Comparison of ENCODE assay signal across 8 cellular contexts in genomic region chr14:77376771-77377501, GRCh38. TPM values are rescaled to one million over a fixed set of nuclear protein-coding genes. Genes with fewer than 3 reads are reported as not detected.
DNase-seq lines count a peak whose midpoint lies in the region; TF ChIP-seq lines count a peak whose summit lies in the region.

TSS of gene SAMD15 (plus strand) at chr14:77377379. CDS start at chr14:77377419, 40 bp downstream.
A gene with protein sequence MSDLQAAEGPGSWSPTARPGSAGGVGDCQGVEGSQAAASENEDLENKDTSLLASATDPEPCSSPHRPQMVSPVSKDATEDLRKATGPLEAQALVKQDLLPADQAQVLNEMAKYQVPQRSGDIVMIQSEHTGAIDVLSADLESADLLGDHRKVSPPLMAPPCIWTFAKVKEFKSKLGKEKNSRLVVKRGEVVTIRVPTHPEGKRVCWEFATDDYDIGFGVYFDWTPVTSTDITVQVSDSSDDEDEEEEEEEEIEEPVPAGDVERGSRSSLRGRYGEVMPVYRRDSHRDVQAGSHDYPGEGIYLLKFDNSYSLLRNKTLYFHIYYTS (minus strand): TSS chr14:77377094. CDS start chr14:77377053, 41 bp downstream.

- BruUV-seq in Calu3 (replicated peaks; lab: Mats Ljungman, UMichigan) = no TSS peak

- no peaks in the 10 kb centered on the region for H3K9me3 Mint-ChIP-seq in Calu3 (ENCODE audit: low read depth, unreplicated experiment)

- no peak within 1 kb of the TSS for H3K4me3 Mint-ChIP-seq in Calu3 (ENCODE audit: low read depth, unreplicated experiment)

- H3K36me3 Mint-ChIP-seq in Calu3 (ENCODE audit: insufficient read depth, unreplicated experiment) = peaks cover 10% of the 10 kb centered on the region

- peak within 1 kb of the TSS; percentile 91 for H3K4me3 ChIP-seq in epithelial cell of esophagus (ENCODE audit: low read length)
- peak within 1 kb of the TSS; percentile 93 for H3K4me3 ChIP-seq in mononuclear cell (ENCODE audit: low read length)

- peak within 1 kb of the TSS; percentile 24 for H3K27ac Mint-ChIP-seq in Calu3 (ENCODE audit: unreplicated experiment)

- no peaks in the 10 kb centered on the region for H3K9me3 ChIP-seq in mononuclear cell (ENCODE audit: low read depth, low read length)

- H3K4me1 Mint-ChIP-seq in Calu3 (ENCODE audit: low read depth, unreplicated experiment) = peaks cover 13% of the 10 kb centered on the region

- no peak for TF ChIP-seq CTCF in Calu3 (IDR thresholded peaks at IDR 0.05; ENCODE audit: unreplicated experiment)
- no peak for TF ChIP-seq CTCF in GM20000 (IDR thresholded peaks at IDR 0.05; ENCODE audit: extremely low read depth, missing control alignments)
- peak; percentile 15 for TF ChIP-seq CTCF in epithelial cell of esophagus (IDR thresholded peaks at IDR 0.05; ENCODE audit: insufficient read depth, low read depth, low read length, missing control alignments)

- H3K27me3 Mint-ChIP-seq in Calu3 (ENCODE audit: unreplicated experiment) = peaks cover 10% of the 10 kb centered on the region

- no peaks in the 10 kb centered on the region for H3K27me3 ChIP-seq in mononuclear cell (ENCODE audit: insufficient read depth, low read length)

- peaks cover 40% of the 10 kb centered on the region for H3K4me1 ChIP-seq in mononuclear cell (ENCODE audit: insufficient read depth, low read length)

- DNase-seq in Calu3 (peak; percentile 83), GM20000 (ENCODE audit: low spot score) (peak; percentile 94), HT-29 (ENCODE audit: low spot score) (peak; percentile 71), NOMO-1 (lab: John Stamatoyannopoulos, UW; ENCODE audit: unreplicated experiment in 2 of 2) (peak; percentile 75 to 84), epithelial cell of esophagus (ENCODE audit: low read depth) (peak; percentile 88)
- peak; percentile 53 for DNase-seq in activated CD8-positive, alpha-beta memory T cell treated with anti-CD3 and anti-CD28 coated beads, Interleukin-2, amount 50 U/mL, for 24 hours (ENCODE audit: extremely low read depth)
- DNase-seq in stimulated activated CD8-positive, alpha-beta memory T cell treated with anti-CD3 and anti-CD28 coated beads, Interleukin-2, amount 100 ng/mL, for 48 hours (ENCODE audit: low read depth in 2 of 2) = peak; percentile 79 to 81

- CTCF ChIA-PET in Calu3 (lab: Charles Lee) = interaction anchor here (0.5 to 1.8 kb wide), 6 partner anchors 16 to 860 kb away, joined by 3 to 8 read pairs (median 3); partner anchors contain the start of gene GSTZ1

- intact Hi-C loops in Calu3 (cut with micrococcal nuclease; ENCODE audit: unreplicated experiment) = no loop called here

RNA-seq across cellular contexts. Expression of gene SAMD15, which starts in this region (rescaled TPM):
- 0.52 and 1.1 TPM in 2 replicates for total RNA-seq in Calu3 (2022)
- 0.20 and 0.23 TPM in 2 replicates for total RNA-seq in HT-29 (2014; rRNA removed; shearing (Covaris generic))
- 0.21 TPM for total RNA-seq in mononuclear cell

RNA-seq across cellular contexts. Expression of the second gene that starts in this region (rescaled TPM):
- total RNA-seq in Calu3 (2022) (9.4 and 10.4 TPM in 2 replicates), mononuclear cell (13.2 TPM)
- total RNA-seq in HT-29 (2014; rRNA removed; shearing (Covaris generic)) = 2.9 and 3.1 TPM in 2 replicates

Comparison
In these comparisons a context has a peak if more than half of its experiments do, and no peak if none do; other contexts are left out.
1. Peak in every context shown above with its lines: DNase-seq and H3K4me3 ChIP-seq.